ENCODE assay signal across 27 cellular contexts in the genomic region with DNA sequence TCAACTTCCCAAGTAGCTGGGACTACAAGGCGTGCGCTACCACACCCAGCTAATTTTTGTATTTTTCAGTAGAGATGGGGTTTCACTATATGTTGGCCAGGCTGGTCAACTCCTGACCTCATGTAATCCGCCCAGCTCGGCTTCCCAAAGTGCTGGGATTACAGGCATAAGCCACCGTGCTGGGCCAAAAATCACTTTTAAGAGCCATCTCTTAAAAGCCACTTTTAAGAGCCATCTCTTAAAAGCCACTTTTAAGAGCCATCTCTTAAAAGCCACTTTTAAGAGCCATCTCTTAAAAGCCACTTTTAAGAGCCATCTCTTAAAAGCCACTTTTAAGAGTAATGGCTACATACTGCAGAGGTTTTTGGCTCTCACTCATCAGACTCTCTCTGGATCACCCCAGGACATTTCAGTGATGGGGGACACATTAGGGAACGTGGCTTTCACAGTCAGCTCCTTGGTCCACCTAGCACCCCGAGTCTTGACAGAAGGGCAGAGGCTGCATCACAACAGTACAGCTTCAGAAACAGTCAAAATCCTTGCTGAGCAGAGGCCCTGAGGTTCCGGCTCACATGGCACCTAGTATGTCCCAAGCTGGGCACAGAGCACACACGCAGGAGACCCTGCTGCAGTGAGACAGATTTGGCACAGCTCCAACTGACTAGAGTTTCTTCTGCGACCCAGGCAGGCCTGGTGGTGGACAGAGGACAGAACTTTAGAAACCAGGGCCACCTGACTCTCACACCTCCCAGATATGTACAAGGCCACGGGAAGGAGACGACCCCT. TPM values are rescaled to one million over a fixed set of nuclear protein-coding genes. Genes with fewer than 3 reads are reported as not detected.
A peak's percentile ranks its signal among the peaks of the same experiment; 100 is the strongest.
DNase-seq lines count a peak whose midpoint lies in the region; ATAC-seq and TF ChIP-seq lines count a peak whose summit lies in the region.
"Had no signal": no experiment of that assay in that cellular context is flagged by ENCODE, and none has a peak within 500 bp of the region (broad histone marks: within the 10 kb centered on the region; RNA-seq: fewer than 3 reads in every experiment).

No MANE protein-coding gene starts in this region.

- no peak overlapping the region for H3K4me3 ChIP-seq in hepatocyte
- no peak overlapping the region for H3K4me3 ChIP-seq in thyroid gland (replicated peaks in 1 of 3)
- H3K4me3 ChIP-seq: esophagus muscularis mucosa, left ventricle myocardium inferior, right lobe of liver, testis had no signal

- peak overlapping the region; percentile 37 for H3K27ac ChIP-seq in hepatocyte
- no peak overlapping the region for H3K27ac ChIP-seq in thyroid gland
- H3K27ac ChIP-seq: esophagus muscularis mucosa, KMS-11, left ventricle myocardium inferior, parathyroid adenoma, testis had no signal

- H3K4me1 ChIP-seq in hepatocyte (ENCODE audit: insufficient read depth) (no peaks in the 10 kb centered on the region), thyroid gland (peaks cover 8 to 24% of the 10 kb centered on the region in 2 donors)
- H3K4me1 ChIP-seq: parathyroid adenoma, testis had no signal

- no peaks in the 10 kb centered on the region for H3K9me2 ChIP-seq in hepatocyte (replicated peaks; ENCODE audit: insufficient read depth)
- H3K9me2 ChIP-seq: SK-N-SH had no signal

- H3K79me2 ChIP-seq in hepatocyte, result peaks cover 50% of the 10 kb centered on the region

- no peak for TF ChIP-seq CTCF in hepatocyte (IDR thresholded peaks at IDR 0.05; ENCODE audit: poor library complexity)
- no peak for TF ChIP-seq CTCF in thyroid gland (IDR thresholded peaks at IDR 0.05)

- H4K20me1 ChIP-seq in hepatocyte (ENCODE audit: insufficient read depth, poor library complexity, severe bottlenecking), result peaks cover 20% of the 10 kb centered on the region

- no peak for ATAC-seq in GM21360 (IDR thresholded peaks at IDR 0.05; ENCODE audit: unreplicated experiment)
- ATAC-seq: activated CD8-positive, alpha-beta memory T cell treated with anti-CD3 and anti-CD28 coated beads, Interleukin-2, amount 10 ng/mL, durations not matched to agents 7 days and 5 days; right lobe of liver had no signal

- no peak for TF ChIP-seq RAD21 in Ishikawa (IDR thresholded peaks at IDR 0.05; ENCODE audit: low read depth)

- TF ChIP-seq EP300 in Ishikawa (IDR thresholded peaks at IDR 0.05; ENCODE audit: borderline replicate concordance), result no peak

- no peaks in the 10 kb centered on the region for H3K36me3 ChIP-seq in hepatocyte (replicated peaks; ENCODE audit: insufficient read depth, low read depth)
- no peaks in the 10 kb centered on the region for H3K36me3 ChIP-seq in thyroid gland
- H3K36me3 ChIP-seq: right lobe of liver had no signal

- no peak overlapping the region for H2AFZ ChIP-seq in hepatocyte
- H2AFZ ChIP-seq: parathyroid adenoma had no signal

- H3K4me2 ChIP-seq in hepatocyte, result no peak overlapping the region
- H3K4me2 ChIP-seq: KMS-11, SK-N-SH had no signal

- no peak for TF ChIP-seq POLR2A in thyroid gland (IDR thresholded peaks at IDR 0.05)

- no peaks in the 10 kb centered on the region for H3K9me3 ChIP-seq in hepatocyte (ENCODE audit: low read depth)
- no peaks in the 10 kb centered on the region for H3K9me3 ChIP-seq in thyroid gland
- H3K9me3 ChIP-seq: esophagus muscularis mucosa, left ventricle myocardium inferior, right lobe of liver, SK-N-SH, testis had no signal

- 59% methylated on average over 12 of the region's 12 CpGs for WGBS in hepatocyte (ENCODE audit: low lambda C conversion rate, missing lambda C conversion rate)
- 29 to 48% methylated on average over 12 of the region's 12 CpGs for WGBS in thyroid gland, 2 donors

- peak; percentile 33 for DNase-seq in NCI-H2107 treated with DMSO at 0.1 percent for 48 hours (lab: John Stamatoyannopoulos, UW; ENCODE audit: unreplicated experiment)
- DNase-seq in hepatocyte (ENCODE audit: low spot score), result no peak
- DNase-seq in thyroid gland, result peak; percentile 37 to 42
- no peak for DNase-seq in NCI-H526 (lab: John Stamatoyannopoulos, UW)
- DNase-seq in NCI-H2171 treated with DMSO at 0.1 percent for 48 hours (lab: John Stamatoyannopoulos, UW), result no peak
- DNase-seq: activated CD4-positive, alpha-beta T cell treated with anti-CD3 and anti-CD28 coated beads for 48 hours; activated CD8-positive, alpha-beta memory T cell treated with anti-CD3 and anti-CD28 coated beads, Interleukin-2, amount 10 ng/mL, durations not matched to agents 7 days and 5 days; activated naive CD4-positive, alpha-beta T cell treated with anti-CD3 and anti-CD28 coated beads for 36 hours; foreskin melanocyte; immature natural killer cell; left ventricle myocardium inferior; midbrain; NCI-H2029 treated with DMSO at 0.1 percent for 48 hours; NCI-H748 treated with DMSO at 0.1 percent for 48 hours; right lobe of liver; SK-N-SH; stimulated activated CD4-positive, alpha-beta T cell treated with anti-CD3 and anti-CD28 coated beads, Interleukin-12 subunit alpha, Interleukin-12 subunit beta, amount 100 ng/mL, for 4 hours; stimulated activated CD4-positive, alpha-beta T cell treated with anti-CD3 and anti-CD28 coated beads, Interleukin-4, amount 100 ng/mL, for 24 hours; stimulated activated naive CD4-positive, alpha-beta T cell; T-helper 2 cell; testis had no signal

- intact Hi-C loops in thyroid gland (cut with DNase I), result no loop called here

- H3K27me3 ChIP-seq in hepatocyte (no peaks in the 10 kb centered on the region), thyroid gland (no peaks in the 10 kb centered on the region)
- H3K27me3 ChIP-seq: esophagus muscularis mucosa, right lobe of liver, testis had no signal

TF ChIP-seq in Ishikawa, 13 proteins besides CTCF, POLR2A, EP300 and RAD21:
- TF ChIP-seq CREB1 (IDR thresholded peaks at IDR 0.05; ENCODE audit: low read depth) (no peak), NFIC (IDR thresholded peaks at IDR 0.05) (0 out of 2 replicates have a peak, but pooled peaks have one; percentile 7)
- TF ChIP-seq, protein P1, sequence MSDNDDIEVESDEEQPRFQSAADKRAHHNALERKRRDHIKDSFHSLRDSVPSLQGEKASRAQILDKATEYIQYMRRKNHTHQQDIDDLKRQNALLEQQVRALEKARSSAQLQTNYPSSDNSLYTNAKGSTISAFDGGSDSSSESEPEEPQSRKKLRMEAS (IDR thresholded peaks at IDR 0.05), result no peak
TF ChIP-seq in Ishikawa: peak in this region for 1.

RNA-seq across cellular contexts. Expression of gene RANBP10, which starts 23.6 kb away (rescaled TPM):
- total RNA-seq in hepatocyte (8.6 and 8.8 TPM in 2 replicates), thyroid gland (10 to 100 TPM in 2 of 4 donors, 1 to 10 TPM in 2; 9.2 to 13.0 (median 11.0) TPM)
- polyA plus RNA-seq in hepatocyte, result 12.4 and 12.6 TPM in 2 replicates

RNA-seq across cellular contexts. Expression of gene TSNAXIP1, which starts 23.9 kb away (rescaled TPM):
- total RNA-seq in hepatocyte (3.1 TPM in 2 replicates), thyroid gland (1 to 10 TPM in 2 of 4 donors, under 1 TPM in 2; 0.34 to 3.2 (median 0.93) TPM)
- 2.0 and 5.8 TPM in 2 replicates for polyA plus RNA-seq in hepatocyte
- polyA plus RNA-seq: CD14-positive monocyte, immature natural killer cell had no signal

RNA-seq across cellular contexts. Expression of gene THAP11, which starts 59.4 kb away (rescaled TPM):
- total RNA-seq in hepatocyte (35.4 and 40.0 TPM in 2 replicates), thyroid gland (10 to 100 TPM; 53.5 to 79.0 (median 67.8) TPM)
- 36.7 and 36.9 TPM in 2 replicates for polyA plus RNA-seq in hepatocyte

Comparison
In these comparisons a context has a peak if more than half of its experiments do, and no peak if none do; other contexts are left out.
1. DNase-seq: peak in NCI-H2107 treated with DMSO at 0.1 percent for 48 hours (single experiment) and thyroid gland (2 of 2); none in hepatocyte (single experiment), NCI-H526 (0 of 2) and NCI-H2171 treated with DMSO at 0.1 percent for 48 hours (single experiment).